ENCODE assay signal across 8 cellular contexts in genomic region chr18:36130883-36131653, GRCh38. TPM values are rescaled to one million over a fixed set of nuclear protein-coding genes. Genes with fewer than 3 reads are reported as not detected.
DNase-seq lines count a peak whose midpoint lies in the region; ATAC-seq, FAIRE-seq and TF ChIP-seq lines count a peak whose summit lies in the region.

No MANE protein-coding gene starts in this region.

- no peaks in the 10 kb centered on the region for H3K9me3 ChIP-seq in K562 (replicated peaks; ENCODE audit: control insufficient read depth, insufficient read depth, low read depth, low read length)

- POLR2A ChIA-PET in K562 (lab: Yijun Ruan, JAX), result interaction anchor here (0.6 to 2.8 kb wide), 8 partner anchors 10 to 155 kb away, joined by 3 to 19 read pairs (median 4); no protein-coding TSS in a partner anchor

- no peaks in the 10 kb centered on the region for H3K27me3 ChIP-seq in ACC112 (ENCODE audit: insufficient read depth, low read length)
- H3K27me3 ChIP-seq in K562 (ENCODE audit: control insufficient read depth in 2 of 2, insufficient read depth in 2 of 2, low read length in 2 of 2), result no peaks in the 10 kb centered on the region

- H3K36me3 ChIP-seq in ACC112 (ENCODE audit: insufficient read depth, low read length), result no peaks in the 10 kb centered on the region
- peaks cover 52% of the 10 kb centered on the region; the same call in 2 of the 3 replicates for H3K36me3 ChIP-seq in K562 (ENCODE audit: control insufficient read depth, insufficient read depth, low read length)

- H3K27me3 Mint-ChIP-seq in mesothelial cell of epicardium (ENCODE audit: low read depth), result no peaks in the 10 kb centered on the region

- in situ Hi-C loops in K562 (cut with MboI), result no loop called here

- ATAC-seq in K562, result no peak
- no peak for ATAC-seq in HG02840 (IDR thresholded peaks at IDR 0.05; ENCODE audit: low FRiP score, unreplicated experiment)

- peak overlapping the region; percentile 72 to 99; a peak in 3 of 4 replicates for H3K9ac ChIP-seq in K562 (ENCODE audit: insufficient read depth in 1 of 2, low read depth in 2 of 2, low read length in 2 of 2)

- peaks cover 67% of the 10 kb centered on the region for H3K79me2 ChIP-seq in ACC112 (ENCODE audit: control insufficient read depth, insufficient read depth, low read length, unreplicated experiment)
- H3K79me2 ChIP-seq in K562 (ENCODE audit: control insufficient read depth, insufficient read depth, low read length), result peaks cover 79% of the 10 kb centered on the region

- DNase-seq in HFF-Myc (ENCODE audit: extremely low read depth, low read depth) (no peak), K562 (ENCODE audit: extremely low read depth in 1 of 4, low spot score in 3 of 4) (peak in 1 of 4 experiments; percentile 24), mesothelial cell of epicardium (ENCODE audit: low spot score in 2 of 2, unreplicated experiment in 2 of 2) (no peak), NCI-H2081 (lab: John Stamatoyannopoulos, UW) (no peak), NCI-H2107 treated with DMSO at 0.1 percent for 48 hours (lab: John Stamatoyannopoulos, UW; ENCODE audit: unreplicated experiment) (no peak)
- DNase-seq in activated CD4-positive, CD25-positive, alpha-beta regulatory T cell (lab: John Stamatoyannopoulos, UW), result no peak

- H3K36me3 Mint-ChIP-seq in mesothelial cell of epicardium, result peaks cover 2% of the 10 kb centered on the region

- H3K27ac ChIP-seq in ACC112 (ENCODE audit: low read depth, low read length), result no peak overlapping the region
- H3K27ac ChIP-seq in K562 (ENCODE audit: extremely low read depth, low read depth, low read length), result peak overlapping the region; percentile 99; the same call in 1 of the 3 replicates

- TF ChIP-seq CTCF in HFF-Myc (IDR thresholded peaks at IDR 0.05; ENCODE audit: low read depth, low read length, missing control alignments), result no peak
- no peak for TF ChIP-seq CTCF in K562 (IDR thresholded peaks at IDR 0.05 in 2 of 3, conservative IDR thresholded peaks at IDR 0.05 in 1 of 3; ENCODE audit: insufficient read depth in 2 of 3, low read depth in 1 of 3, low read length in 3 of 3)
- no peak for TF ChIP-seq CTCF in mesothelial cell of epicardium (IDR thresholded peaks at IDR 0.05; ENCODE audit: unreplicated experiment)

- peaks cover 28% of the 10 kb centered on the region for H3K4me1 Mint-ChIP-seq in mesothelial cell of epicardium

- peaks cover 17% of the 10 kb centered on the region for H3K4me1 ChIP-seq in ACC112 (ENCODE audit: control insufficient read depth, insufficient read depth, low read length, unreplicated experiment)
- H3K4me1 ChIP-seq in K562 (replicated peaks in 1 of 2; ENCODE audit: control insufficient read depth in 2 of 2, insufficient read depth in 2 of 2, low read length in 2 of 2), result peaks cover 27 to 32% of the 10 kb centered on the region in 2 experiments; a peak in 4 of 5 replicates

- no TSS peak for BruUV-seq in K562 (replicated peaks; lab: Mats Ljungman, UMichigan)

- no peak for TF ChIP-seq POLR2A in K562 (conservative IDR thresholded peaks at IDR 0.05)

- intact Hi-C loops in K562 (cut with micrococcal nuclease), result no loop called here

- H4K20me1 ChIP-seq in K562 (replicated peaks; ENCODE audit: control insufficient read depth, insufficient read depth, low read length), result peaks cover 13% of the 10 kb centered on the region

- no peak overlapping the region for H2AFZ ChIP-seq in ACC112 (ENCODE audit: low read length, unreplicated experiment)
- H2AFZ ChIP-seq in K562 (ENCODE audit: low read depth, low read length), result no peak overlapping the region

- H3K27ac Mint-ChIP-seq in mesothelial cell of epicardium, result no peak overlapping the region

- H3K4me2 ChIP-seq in K562 (ENCODE audit: insufficient read depth, low read length), result peak overlapping the region; percentile 96

- no peak for FAIRE-seq in K562 (lab: Jason Lieb, UNC)

- TF ChIP-seq EP300 in K562 (IDR thresholded peaks at IDR 0.05; ENCODE audit: low read length), result no peak

- peak overlapping the region; percentile 97 for H3K4me3 Mint-ChIP-seq in mesothelial cell of epicardium

- CTCF ChIA-PET in K562 (lab: Yijun Ruan, JAX; ENCODE audit: low intra/inter-chr PET ratio), result no interaction called here

- H3K4me3 ChIP-seq in ACC112 (ENCODE audit: low read depth, low read length) (peak overlapping the region; percentile 99), HFF-Myc (replicated peaks; ENCODE audit: low read depth, low read length) (peak overlapping the region; percentile 98), K562 (peak overlapping the region; percentile 91)

- WGBS in K562 (ENCODE audit: insufficient coverage, low coverage, missing lambda C conversion rate), result 65% methylated on average over 26 of the region's 26 CpGs

- TF ChIP-seq RAD21 in K562 (CRISPR knock-in tag; conservative IDR thresholded peaks at IDR 0.05 in 1 of 2, IDR thresholded peaks at IDR 0.05 in 1 of 2), result no peak

- no peaks in the 10 kb centered on the region for H3K9me3 Mint-ChIP-seq in mesothelial cell of epicardium

- H3K9me1 ChIP-seq in K562 (ENCODE audit: control insufficient read depth, insufficient read depth, low read length), result peaks cover 7% of the 10 kb centered on the region

TF ChIP-seq in K562, 482 proteins besides CTCF, POLR2A, EP300 and RAD21 (continues in another document):
- TF ChIP-seq FUS (optimal IDR thresholded peaks at IDR 0.05; ENCODE audit: low read depth, low read length), result no peak
- TF ChIP-seq MCM5 (IDR thresholded peaks at IDR 0.05; ENCODE audit: low read depth), result no peak

RNA-seq across cellular contexts. Expression of gene ELP2, which starts 1.4 kb away (rescaled TPM):
- 409 and 679 TPM in 2 replicates for total RNA-seq in K562 (2011; cell fraction: chromatin; rRNA removed; ENCODE audit: low replicate concordance)
- total RNA-seq in K562 (2011; cell fraction: nucleolus; rRNA removed), result 246 and 294 TPM in 2 replicates
- 383 and 472 TPM in 2 replicates for total RNA-seq in K562 (2011; cell fraction: nucleoplasm; rRNA removed)
- total RNA-seq in K562 (2014; rRNA removed) (156 and 158 TPM in 2 replicates), K562 (2014; rRNA removed; fragmentation: Illumina TruSeq; extraction: Trizol) (123 and 139 TPM in 2 replicates), K562 (2015; rRNA removed; fragmentation: Illumina TruSeq; extraction: Trizol) (72.8 and 76.8 TPM in 2 replicates), K562 (2021) (140 and 148 TPM in 2 replicates), mesothelial cell of epicardium (131 to 144 TPM (median 143 TPM) in 3 replicates)
- polyA plus RNA-seq in K562 (2011; rRNA removed) (188 and 192 TPM in 2 replicates), K562 (2014; fragmentation: Illumina TruSeq; extraction: Trizol) (87.4 and 96.0 TPM in 2 replicates), K562 (2014; fragmentation: Nextera tagmentation; extraction: Ambion mirVana) (100 to 1,000 TPM; 146 to 172 TPM), K562 (2014; rRNA removed) (84.0 and 94.8 TPM in 2 replicates)
- 42.9 and 93.6 TPM in 2 replicates for polyA plus RNA-seq in K562 (2011; cell fraction: cytosol; rRNA removed)
- 181 and 221 TPM in 2 replicates for polyA plus RNA-seq in K562 (2011; cell fraction: nucleus; rRNA removed)
- 133 and 141 TPM in 2 replicates for polyA plus RNA-seq in K562 (2012)
- polyA minus RNA-seq in K562 (2011; rRNA and poly(A)+ RNA removed), result 262 and 352 TPM in 2 replicates
- 73.4 and 77.3 TPM in 2 replicates for polyA minus RNA-seq in K562 (2011; cell fraction: cytosol; rRNA and poly(A)+ RNA removed)
- 158 and 260 TPM in 2 replicates for polyA minus RNA-seq in K562 (2011; cell fraction: nucleus; rRNA and poly(A)+ RNA removed)

RNA-seq across cellular contexts. Expression of gene SLC39A6, which starts 1.9 kb away (rescaled TPM):
- total RNA-seq in K562 (2011; cell fraction: chromatin; rRNA removed; ENCODE audit: low replicate concordance), result 16.4 and 23.0 TPM in 2 replicates
- total RNA-seq in K562 (2011; cell fraction: nucleolus; rRNA removed), result 16.7 and 19.2 TPM in 2 replicates
- total RNA-seq in K562 (2011; cell fraction: nucleoplasm; rRNA removed), result 18.1 and 19.9 TPM in 2 replicates
- total RNA-seq in K562 (2014; rRNA removed) (17.4 and 21.1 TPM in 2 replicates), K562 (2014; rRNA removed; fragmentation: Illumina TruSeq; extraction: Trizol) (19.9 and 20.9 TPM in 2 replicates), K562 (2015; rRNA removed; fragmentation: Illumina TruSeq; extraction: Trizol) (19.0 and 20.6 TPM in 2 replicates), K562 (2021) (13.2 and 14.0 TPM in 2 replicates), mesothelial cell of epicardium (42.0 to 43.1 TPM (median 42.7 TPM) in 3 replicates)
- polyA plus RNA-seq in K562 (2011; rRNA removed) (16.7 and 17.8 TPM in 2 replicates), K562 (2014; fragmentation: Illumina TruSeq; extraction: Trizol) (22.1 and 23.8 TPM in 2 replicates), K562 (2014; fragmentation: Nextera tagmentation; extraction: Ambion mirVana) (1 to 10 TPM; 5.6 to 6.6 TPM), K562 (2014; rRNA removed) (13.2 and 13.8 TPM in 2 replicates)
- polyA plus RNA-seq in K562 (2011; cell fraction: cytosol; rRNA removed), result 11.3 and 13.7 TPM in 2 replicates
- polyA plus RNA-seq in K562 (2011; cell fraction: nucleus; rRNA removed), result 14.2 and 16.8 TPM in 2 replicates
- polyA plus RNA-seq in K562 (2012), result 8.7 and 10.7 TPM in 2 replicates
- 26.3 and 34.2 TPM in 2 replicates for polyA minus RNA-seq in K562 (2011; rRNA and poly(A)+ RNA removed)
- 5.0 and 5.6 TPM in 2 replicates for polyA minus RNA-seq in K562 (2011; cell fraction: cytosol; rRNA and poly(A)+ RNA removed)
- 7.3 and 11.8 TPM in 2 replicates for polyA minus RNA-seq in K562 (2011; cell fraction: nucleus; rRNA and poly(A)+ RNA removed)

RNA-seq across cellular contexts. Expression of gene MOCOS, which starts 56.2 kb away (rescaled TPM):
- 13.8 and 19.3 TPM in 2 replicates for total RNA-seq in K562 (2011; cell fraction: chromatin; rRNA removed; ENCODE audit: low replicate concordance)
- total RNA-seq in K562 (2011; cell fraction: nucleolus; rRNA removed), result 11.7 and 12.5 TPM in 2 replicates
- total RNA-seq in K562 (2011; cell fraction: nucleoplasm; rRNA removed), result 13.4 and 14.2 TPM in 2 replicates
- total RNA-seq in K562 (2014; rRNA removed), result 8.4 and 11.8 TPM in 2 replicates
- 11.5 and 11.8 TPM in 2 replicates for total RNA-seq in K562 (2014; rRNA removed; fragmentation: Illumina TruSeq; extraction: Trizol)
- 7.7 TPM in 2 replicates for total RNA-seq in K562 (2015; rRNA removed; fragmentation: Illumina TruSeq; extraction: Trizol)
- 12.4 TPM in 2 replicates for total RNA-seq in K562 (2021)
- 8.1 and 8.6 TPM in 2 replicates for polyA plus RNA-seq in K562 (2011; rRNA removed)
- polyA plus RNA-seq in K562 (2011; cell fraction: cytosol; rRNA removed), result 6.4 and 6.8 TPM in 2 replicates
- polyA plus RNA-seq in K562 (2011; cell fraction: nucleus; rRNA removed), result 11.0 and 12.3 TPM in 2 replicates
- polyA plus RNA-seq in K562 (2012), result 6.5 and 17.9 TPM in 2 replicates
- 8.4 and 9.2 TPM in 2 replicates for polyA plus RNA-seq in K562 (2014; fragmentation: Illumina TruSeq; extraction: Trizol)
- polyA plus RNA-seq in K562 (2014; fragmentation: Nextera tagmentation; extraction: Ambion mirVana), result 1 to 10 TPM; 4.5 to 4.6 TPM
- polyA plus RNA-seq in K562 (2014; rRNA removed), result 9.1 and 12.1 TPM in 2 replicates
- polyA minus RNA-seq in K562 (2011; rRNA and poly(A)+ RNA removed), result 10.8 and 12.7 TPM in 2 replicates
- 6.4 and 6.6 TPM in 2 replicates for polyA minus RNA-seq in K562 (2011; cell fraction: cytosol; rRNA and poly(A)+ RNA removed)
- polyA minus RNA-seq in K562 (2011; cell fraction: nucleus; rRNA and poly(A)+ RNA removed), result 7.4 and 11.7 TPM in 2 replicates
- total RNA-seq in mesothelial cell of epicardium, result 2.2 to 3.2 TPM (median 3.2 TPM) in 3 replicates
